In the genomic region with DNA sequence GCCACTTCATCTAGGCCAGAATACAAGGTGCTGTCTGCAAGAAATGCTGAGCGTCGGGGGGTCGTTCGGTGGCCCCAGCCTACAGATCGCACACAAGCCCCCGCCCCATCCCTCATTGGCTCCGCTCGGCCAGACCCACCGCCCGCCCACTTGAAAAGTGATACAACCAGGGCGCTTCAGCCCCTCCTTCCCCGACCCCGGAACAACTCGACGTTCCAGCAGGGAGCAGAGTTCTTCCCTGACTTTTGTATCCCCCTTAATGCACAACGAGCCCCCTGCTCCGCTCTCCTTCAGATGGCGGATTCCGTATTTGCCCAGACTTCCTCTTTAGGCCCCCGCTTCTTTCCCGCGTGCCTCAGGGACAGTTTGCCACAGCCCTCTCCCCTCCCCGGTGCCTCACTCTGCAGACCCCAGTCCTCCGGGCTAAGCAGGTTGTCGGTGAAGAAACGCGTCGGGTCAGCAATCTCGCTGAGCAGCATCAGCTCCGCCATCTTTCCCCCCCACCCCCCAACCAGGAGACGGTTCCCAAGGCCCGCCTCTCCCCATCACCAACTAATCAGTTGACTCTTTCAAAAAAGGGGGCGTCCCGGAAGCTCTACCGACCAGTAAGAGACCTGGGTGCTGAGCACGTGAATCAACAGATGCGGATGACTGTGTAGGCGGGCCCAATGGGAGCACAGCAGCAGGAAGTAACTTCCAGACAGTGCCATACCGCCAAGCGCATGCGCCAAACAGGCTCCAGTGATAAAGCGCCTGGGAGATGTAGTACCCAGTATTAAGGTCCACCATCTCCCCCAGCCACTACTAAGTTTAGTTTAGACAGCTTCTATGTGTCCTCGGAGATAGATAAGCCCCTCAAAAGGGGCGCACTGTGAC, we compare ENCODE assay signal across 8 cellular contexts. TPM values are rescaled to one million over a fixed set of nuclear protein-coding genes. Genes with fewer than 3 reads are reported as not detected.
DNase-seq lines count a peak whose midpoint lies in the region; ATAC-seq and TF ChIP-seq lines count a peak whose summit lies in the region.

Gene ATF6B (minus strand): TSS at position 530 of the 876 bp plus-strand sequence. CDS start 39 bp downstream, at position 491.

- peaks cover 3 to 48% (median 9%) of the 10 kb centered on the region in 3 donors for H3K36me3 Mint-ChIP-seq in CD8-positive, alpha-beta memory T cell

- peak; percentile 95 to 99 (median 96) for DNase-seq in CD8-positive, alpha-beta memory T cell
- DNase-seq in HS-5 (ENCODE audit: low read depth), result peak; percentile 94
- DNase-seq in NK-92 treated with Interleukin-12 subunit alpha and Interleukin-12 subunit beta, amount 100 ng/mL, for 24 hours (lab: John Stamatoyannopoulos, UW), result peak; percentile 97
- peak; percentile 93 for DNase-seq in activated CD8-positive, alpha-beta memory T cell treated with anti-CD3 and anti-CD28 coated beads for 24 hours
- DNase-seq in effector CD8-positive, alpha-beta T cell (lab: John Stamatoyannopoulos, UW), result peak; percentile 93
- DNase-seq in lung (ENCODE audit: low spot score), result peak; percentile 98
- DNase-seq in stimulated activated CD4-positive, alpha-beta T cell treated with anti-CD3 and anti-CD28 coated beads, TNF-alpha, amount 100 ng/mL, for 4 hours (ENCODE audit: low read depth in 3 of 3), result peak; percentile 79 to 96 (median 90)

- H3K27ac Mint-ChIP-seq in CD8-positive, alpha-beta memory T cell, result peak within 1 kb of the TSS; percentile 85 to 99 (median 98)

- no peaks in the 10 kb centered on the region for H3K27me3 ChIP-seq in CD8-positive, alpha-beta memory T cell (ENCODE audit: insufficient read depth, low read length, poor library complexity, severe bottlenecking)
- no peaks in the 10 kb centered on the region for H3K27me3 ChIP-seq in lung (ENCODE audit: control insufficient read depth, insufficient read depth)

- TF ChIP-seq CTCF in lung (IDR thresholded peaks at IDR 0.05; ENCODE audit: control extremely low read depth, extremely low read depth), result no peak

- peak within 1 kb of the TSS; percentile 97 for H3K4me3 ChIP-seq in CD8-positive, alpha-beta memory T cell (ENCODE audit: low read length)
- H3K4me3 ChIP-seq in lung, result peak within 1 kb of the TSS; percentile 98

- peaks cover 2 to 4% of the 10 kb centered on the region in 2 donors for H3K27me3 Mint-ChIP-seq in CD8-positive, alpha-beta memory T cell

- CTCF ChIA-PET in CD8-positive, alpha-beta memory T cell (lab: Charles Lee), result interaction anchor here (1.1 to 3.1 kb wide), 4 partner anchors 9 to 68 kb away, joined by 5 to 18 read pairs (median 8); no protein-coding TSS in a partner anchor

- no peaks in the 10 kb centered on the region for H3K9me3 ChIP-seq in CD8-positive, alpha-beta memory T cell (ENCODE audit: low read length)
- H3K9me3 ChIP-seq in lung (ENCODE audit: control insufficient read depth in 2 of 2, insufficient read depth in 1 of 2, low read length in 1 of 2), result no peaks in the 10 kb centered on the region

- H3K4me1 Mint-ChIP-seq in CD8-positive, alpha-beta memory T cell, result peaks cover 48 to 63% (median 59%) of the 10 kb centered on the region in 3 donors

- H3K27ac ChIP-seq in CD8-positive, alpha-beta memory T cell (ENCODE audit: low read depth, low read length), result peak within 1 kb of the TSS; percentile 95
- H3K27ac ChIP-seq in lung (ENCODE audit: low read depth in 1 of 2, low read length in 1 of 2), result peak within 1 kb of the TSS; percentile 64 to 96

- peaks cover 26% of the 10 kb centered on the region for H3K36me3 ChIP-seq in CD8-positive, alpha-beta memory T cell (ENCODE audit: insufficient read depth, low read length)
- peaks cover 0 to 13% of the 10 kb centered on the region in 2 donors for H3K36me3 ChIP-seq in lung (ENCODE audit: control insufficient read depth in 2 of 2, insufficient read depth in 2 of 2, low read length in 2 of 2)

- peak within 1 kb of the TSS; percentile 95 to 100 (median 99) for H3K4me3 Mint-ChIP-seq in CD8-positive, alpha-beta memory T cell

- POLR2A ChIA-PET in CD8-positive, alpha-beta memory T cell (lab: Charles Lee), result interaction anchor here (0.9 to 3.6 kb wide), 6 partner anchors 14 to 891 kb away, joined by 3 to 34 read pairs (median 4); partner anchors contain the start of gene PBX2

- WGBS in lung, 2 donors, result 0 to 1% methylated on average over 42 to 44 of the region's 44 CpGs

- H3K9me3 Mint-ChIP-seq in CD8-positive, alpha-beta memory T cell, result no peaks in the 10 kb centered on the region

- peaks cover 30% of the 10 kb centered on the region for H3K4me1 ChIP-seq in CD8-positive, alpha-beta memory T cell (ENCODE audit: insufficient read depth, low read length)
- peaks cover 13 to 14% of the 10 kb centered on the region in 2 donors for H3K4me1 ChIP-seq in lung (ENCODE audit: control insufficient read depth in 2 of 2, insufficient read depth in 2 of 2, low read length in 2 of 2)

- ATAC-seq in GM19468 (IDR thresholded peaks at IDR 0.05; ENCODE audit: extremely low read depth, unreplicated experiment), result peak; percentile 81
- peak; percentile 95 for ATAC-seq in lung (ENCODE audit: insufficient read depth, low FRiP score)

RNA-seq across cellular contexts. Expression of gene ATF6B, which starts in this region (rescaled TPM):
- total RNA-seq in CD8-positive, alpha-beta memory T cell, result 10 to 100 TPM; 72.5 to 74.4 TPM
- polyA plus RNA-seq in CD8-positive, alpha-beta memory T cell, result 20.7 TPM
- 100 to 1,000 TPM in 1 of 2 donors, 10 to 100 TPM in 1; 50.3 to 101 TPM for total RNA-seq in lung
- polyA plus RNA-seq in lung, result 10 to 100 TPM; 50.1 to 74.5 TPM

Comparison
In these comparisons a context has a peak if more than half of its experiments do, and no peak if none do; other contexts are left out.
1. Peak in every context shown above with its lines: DNase-seq, ATAC-seq, H3K4me3 ChIP-seq and H3K27ac ChIP-seq.